ENCODE assay signal across 8 cellular contexts in genomic region chr6:150068173-150068785, GRCh38. TPM values are rescaled to one million over a fixed set of nuclear protein-coding genes. Genes with fewer than 3 reads are reported as not detected.
DNase-seq lines count a peak whose midpoint lies in the region; ATAC-seq and TF ChIP-seq lines count a peak whose summit lies in the region.

No MANE protein-coding gene starts in this region.

- no peaks in the 10 kb centered on the region for H3K9me3 Mint-ChIP-seq in activated CD8-positive, alpha-beta memory T cell treated with anti-CD3 and anti-CD28 coated beads, Interleukin-2, amount 10 ng/mL, durations not matched to agents 7 days and 5 days (ENCODE audit: low read depth)
- no peaks in the 10 kb centered on the region for H3K9me3 Mint-ChIP-seq in type B pancreatic cell

- H3K36me3 ChIP-seq in adrenal gland (replicated peaks in 1 of 2) (no peaks in the 10 kb centered on the region), left lung (no peaks in the 10 kb centered on the region)

- H3K27ac Mint-ChIP-seq in activated CD8-positive, alpha-beta memory T cell treated with anti-CD3 and anti-CD28 coated beads, Interleukin-2, amount 10 ng/mL, durations not matched to agents 7 days and 5 days, result no peak overlapping the region
- no peak overlapping the region for H3K27ac Mint-ChIP-seq in type B pancreatic cell

- no peaks in the 10 kb centered on the region for H3K27me3 ChIP-seq in adrenal gland
- H3K27me3 ChIP-seq in left lung, result peaks cover 0 to 22% of the 10 kb centered on the region in 2 donors

- peak overlapping the region; percentile 58 to 74 (median 68) for H3K4me3 ChIP-seq in adrenal gland
- peak overlapping the region; percentile 60 to 68 for H3K4me3 ChIP-seq in left lung

- CTCF ChIA-PET in activated CD8-positive, alpha-beta memory T cell treated with anti-CD3 and anti-CD28 coated beads, Interleukin-2, amount 10 ng/mL, durations not matched to agents 7 days and 5 days (lab: Charles Lee), result interaction anchor here (0.7 to 3.4 kb wide), 7 partner anchors 12 to 327 kb away, joined by 3 to 45 read pairs (median 5); no protein-coding TSS in a partner anchor

- no peaks in the 10 kb centered on the region for H3K36me3 Mint-ChIP-seq in activated CD8-positive, alpha-beta memory T cell treated with anti-CD3 and anti-CD28 coated beads, Interleukin-2, amount 10 ng/mL, durations not matched to agents 7 days and 5 days
- H3K36me3 Mint-ChIP-seq in type B pancreatic cell, result peaks cover 6% of the 10 kb centered on the region

- intact Hi-C loops in adrenal gland (cut with DNase I) (no loop called here), left lung (cut with DNase I) (no loop called here)

- H3K4me1 ChIP-seq in adrenal gland (replicated peaks in 1 of 2) (peaks cover 0 to 6% of the 10 kb centered on the region in 2 donors), left lung (peaks cover 0 to 30% of the 10 kb centered on the region in 2 donors)

- ATAC-seq in activated CD8-positive, alpha-beta memory T cell treated with anti-CD3 and anti-CD28 coated beads, Interleukin-2, amount 10 ng/mL, durations not matched to agents 7 days and 5 days, result no peak
- peak; percentile 0 for ATAC-seq in left lung
- no peak for ATAC-seq in GM19328 (IDR thresholded peaks at IDR 0.05; ENCODE audit: unreplicated experiment)

- peaks cover 17% of the 10 kb centered on the region for H3K27me3 Mint-ChIP-seq in activated CD8-positive, alpha-beta memory T cell treated with anti-CD3 and anti-CD28 coated beads, Interleukin-2, amount 10 ng/mL, durations not matched to agents 7 days and 5 days
- peaks cover 7% of the 10 kb centered on the region for H3K27me3 Mint-ChIP-seq in type B pancreatic cell

- peaks cover 27% of the 10 kb centered on the region for H3K4me1 Mint-ChIP-seq in activated CD8-positive, alpha-beta memory T cell treated with anti-CD3 and anti-CD28 coated beads, Interleukin-2, amount 10 ng/mL, durations not matched to agents 7 days and 5 days
- H3K4me1 Mint-ChIP-seq in type B pancreatic cell (ENCODE audit: unreplicated experiment), result peaks cover 19% of the 10 kb centered on the region

- TF ChIP-seq CTCF in adrenal gland (IDR thresholded peaks at IDR 0.05) (no peak), left lung (IDR thresholded peaks at IDR 0.05) (no peak), type B pancreatic cell (conservative IDR thresholded peaks at IDR 0.05) (no peak)

- H3K4me3 Mint-ChIP-seq in activated CD8-positive, alpha-beta memory T cell treated with anti-CD3 and anti-CD28 coated beads, Interleukin-2, amount 10 ng/mL, durations not matched to agents 7 days and 5 days, result peak overlapping the region; percentile 69
- peak overlapping the region; percentile 92 for H3K4me3 Mint-ChIP-seq in type B pancreatic cell

- TF ChIP-seq POLR2A in adrenal gland (IDR thresholded peaks at IDR 0.05), result no peak

- H3K27ac ChIP-seq in adrenal gland (peak overlapping the region in 3 of 5 donors; percentile 56 to 80 (median 73)), left lung (peak overlapping the region; percentile 72 to 73)

- H3K9me3 ChIP-seq in adrenal gland (replicated peaks in 1 of 3) (no peaks in the 10 kb centered on the region), left lung (no peaks in the 10 kb centered on the region)

- WGBS in adrenal gland, 4 donors, result 14 to 25% (median 16%) methylated on average over 10 to 14 of the region's 14 CpGs

- DNase-seq in activated CD8-positive, alpha-beta memory T cell treated with anti-CD3 and anti-CD28 coated beads, Interleukin-2, amount 10 ng/mL, durations not matched to agents 7 days and 5 days, result no peak
- no peak for DNase-seq in activated CD8-positive, alpha-beta memory T cell treated with anti-CD3 and anti-CD28 coated beads for 24 hours
- no peak for DNase-seq in adrenal gland
- DNase-seq in left lung, result no peak
- DNase-seq in type B pancreatic cell (ENCODE audit: extremely low spot score, unreplicated experiment), result no peak
- no peak for DNase-seq in cortex of kidney (lab: John Stamatoyannopoulos, UW)
- DNase-seq in NCI-H2107 (lab: John Stamatoyannopoulos, UW), result no peak

RNA-seq across cellular contexts. Expression of gene ULBP3, which starts 0.6 kb away (rescaled TPM):
- total RNA-seq in activated CD8-positive, alpha-beta memory T cell treated with anti-CD3 and anti-CD28 coated beads, Interleukin-2, amount 10 ng/mL, durations not matched to agents 7 days and 5 days, result 1 to 10 TPM; 1.4 to 2.1 TPM
- 10 to 100 TPM in 2 of 8 donors, 1 to 10 TPM in 6; 2.5 to 15.6 (median 5.1) TPM for total RNA-seq in adrenal gland
- 1 to 10 TPM in 2 of 3 donors, under 1 TPM in 1; 0.17 to 8.6 (median 1.0) TPM for polyA plus RNA-seq in adrenal gland
- 1 to 10 TPM; 9.5 to 10.0 TPM for total RNA-seq in left lung
- total RNA-seq in type B pancreatic cell (ENCODE audit: low replicate concordance), result 4.4 and 12.4 TPM in 2 replicates

RNA-seq across cellular contexts. Expression of gene RAET1L, which starts 42.9 kb away (rescaled TPM):
- not detected for total RNA-seq in activated CD8-positive, alpha-beta memory T cell treated with anti-CD3 and anti-CD28 coated beads, Interleukin-2, amount 10 ng/mL, durations not matched to agents 7 days and 5 days
- total RNA-seq in adrenal gland, result not detected
- not detected for polyA plus RNA-seq in adrenal gland
- under 1 TPM in 1 of 2 donors, not detected in 1; 0.58 TPM for total RNA-seq in left lung
- total RNA-seq in type B pancreatic cell (ENCODE audit: low replicate concordance), result not detected in 2 replicates
